Comparison of ENCODE assay signal across 14 cellular contexts in the genomic region with DNA sequence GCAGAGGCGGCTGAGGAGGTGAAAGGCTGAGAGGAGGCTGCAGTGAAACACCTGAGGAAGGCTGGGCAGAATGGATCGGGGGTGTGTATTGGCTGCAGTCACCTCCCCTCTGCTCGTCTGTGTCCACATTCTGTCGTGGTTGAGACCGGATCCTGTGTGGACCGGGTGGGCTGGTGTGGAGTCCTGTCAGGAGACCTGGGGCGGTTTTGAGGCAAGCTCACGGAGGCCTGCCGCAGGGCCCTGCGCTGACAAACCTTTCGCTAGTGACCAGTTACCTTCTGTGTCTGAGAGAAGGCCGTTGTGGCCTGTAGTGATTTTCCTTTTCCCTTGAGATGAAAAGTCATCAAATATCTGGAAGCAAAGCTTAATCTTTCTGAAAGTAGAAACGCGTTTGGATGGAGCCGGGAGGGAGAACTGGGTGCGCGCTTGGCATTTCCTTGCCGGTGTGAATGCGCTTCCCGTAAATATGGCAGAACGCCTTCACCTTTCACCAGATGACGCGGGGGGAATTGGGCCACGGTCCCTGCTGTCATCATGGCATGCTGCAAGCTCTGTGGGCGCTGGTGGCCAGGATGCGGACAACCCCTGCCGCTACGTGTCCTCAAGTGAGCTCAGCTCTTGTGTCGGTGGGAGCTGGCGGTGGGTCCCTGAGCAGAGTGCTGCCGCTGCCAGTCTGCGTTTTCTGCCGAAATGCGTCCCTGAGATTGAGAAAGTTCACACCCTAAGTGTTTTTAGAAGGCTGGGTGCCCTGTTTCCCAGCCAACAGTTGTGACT. TPM values are rescaled to one million over a fixed set of nuclear protein-coding genes. Genes with fewer than 3 reads are reported as not detected.
DNase-seq lines count a peak whose midpoint lies in the region; ATAC-seq and TF ChIP-seq lines count a peak whose summit lies in the region.
"Had no signal": no experiment of that assay in that cellular context is flagged by ENCODE, and none has a peak within 500 bp of the region (broad histone marks: within the 10 kb centered on the region; RNA-seq: fewer than 3 reads in every experiment).

No MANE protein-coding gene starts in this region.

- ATAC-seq in stimulated activated naive CD8-positive, alpha-beta T cell treated with anti-CD3 and anti-CD28 coated beads, Interleukin-15, Interleukin-2, amounts not matched to agents 100 U/mL and 50 U/mL, for 24 hours, result no peak
- no peak for ATAC-seq in activated CD8-positive, alpha-beta T cell treated with anti-CD3 and anti-CD28 coated beads, Interleukin-2, amount 10 ng/mL, durations not matched to agents 7 days and 5 days

- H3K27ac Mint-ChIP-seq in stimulated activated naive CD8-positive, alpha-beta T cell treated with anti-CD3 and anti-CD28 coated beads, Interleukin-15, Interleukin-2, amounts not matched to agents 100 ng/mL and 50 ng/mL, for 24 hours, result peak overlapping the region; percentile 97
- H3K27ac Mint-ChIP-seq in activated CD8-positive, alpha-beta T cell treated with anti-CD3 and anti-CD28 coated beads, Interleukin-2, amount 10 ng/mL, durations not matched to agents 7 days and 5 days, result peak overlapping the region; percentile 96
- H3K27ac Mint-ChIP-seq in immature natural killer cell, result peak overlapping the region; percentile 86 to 98 (median 94)
- peak overlapping the region; percentile 92 for H3K27ac Mint-ChIP-seq in type B pancreatic cell

- DNase-seq in stimulated activated naive CD8-positive, alpha-beta T cell treated with anti-CD3 and anti-CD28 coated beads, Interleukin-15, Interleukin-2, amounts not matched to agents 100 U/mL and 50 U/mL, for 24 hours, result no peak
- DNase-seq in activated CD8-positive, alpha-beta T cell treated with anti-CD3 and anti-CD28 coated beads, Interleukin-2, amount 10 ng/mL, durations not matched to agents 7 days and 5 days, result no peak
- DNase-seq in immature natural killer cell, result no peak
- no peak for DNase-seq in type B pancreatic cell (ENCODE audit: extremely low spot score, unreplicated experiment)
- DNase-seq in tibial artery, result no peak
- DNase-seq in GF-D8 (lab: John Stamatoyannopoulos, UW), result no peak
- no peak for DNase-seq in RKO (ENCODE audit: low spot score)
- DNase-seq: effector CD4-positive, alpha-beta T cell; NCI-H1105 had no signal

- peaks cover 0 to 14% (median 0%) of the 10 kb centered on the region in 3 donors for H3K36me3 ChIP-seq in tibial artery
- H3K36me3 ChIP-seq: WERI-Rb-1 had no signal

- CTCF ChIA-PET in activated CD8-positive, alpha-beta T cell treated with anti-CD3 and anti-CD28 coated beads, Interleukin-2, amount 10 ng/mL, durations not matched to agents 7 days and 5 days (lab: Charles Lee), result interaction anchor here (0.8 to 2.3 kb wide), 6 partner anchors 9 to 479 kb away, joined by 3 to 7 read pairs (median 3); no protein-coding TSS in a partner anchor

- peaks cover 90% of the 10 kb centered on the region for H3K4me1 Mint-ChIP-seq in stimulated activated naive CD8-positive, alpha-beta T cell treated with anti-CD3 and anti-CD28 coated beads, Interleukin-15, Interleukin-2, amounts not matched to agents 100 ng/mL and 50 ng/mL, for 24 hours (ENCODE audit: low read depth)
- peaks cover 84% of the 10 kb centered on the region for H3K4me1 Mint-ChIP-seq in activated CD8-positive, alpha-beta T cell treated with anti-CD3 and anti-CD28 coated beads, Interleukin-2, amount 10 ng/mL, durations not matched to agents 7 days and 5 days (ENCODE audit: low read depth)
- peaks cover 85 to 93% of the 10 kb centered on the region in 2 donors for H3K4me1 Mint-ChIP-seq in immature natural killer cell
- peaks cover 70% of the 10 kb centered on the region for H3K4me1 Mint-ChIP-seq in type B pancreatic cell (ENCODE audit: unreplicated experiment)

- no peak overlapping the region for H3K27ac ChIP-seq in tibial artery
- H3K27ac ChIP-seq: C4-2B had no signal

- peak overlapping the region; percentile 85 for H3K4me3 Mint-ChIP-seq in stimulated activated naive CD8-positive, alpha-beta T cell treated with anti-CD3 and anti-CD28 coated beads, Interleukin-15, Interleukin-2, amounts not matched to agents 100 ng/mL and 50 ng/mL, for 24 hours
- H3K4me3 Mint-ChIP-seq in activated CD8-positive, alpha-beta T cell treated with anti-CD3 and anti-CD28 coated beads, Interleukin-2, amount 10 ng/mL, durations not matched to agents 7 days and 5 days, result peak overlapping the region; percentile 78
- peak overlapping the region; percentile 69 to 82 (median 78) for H3K4me3 Mint-ChIP-seq in immature natural killer cell
- peak overlapping the region; percentile 81 for H3K4me3 Mint-ChIP-seq in type B pancreatic cell

- peaks cover 0 to 41% (median 18%) of the 10 kb centered on the region in 4 donors for H3K4me1 ChIP-seq in tibial artery

- no peaks in the 10 kb centered on the region for H3K9me3 Mint-ChIP-seq in stimulated activated naive CD8-positive, alpha-beta T cell treated with anti-CD3 and anti-CD28 coated beads, Interleukin-15, Interleukin-2, amounts not matched to agents 100 ng/mL and 50 ng/mL, for 24 hours
- H3K9me3 Mint-ChIP-seq in activated CD8-positive, alpha-beta T cell treated with anti-CD3 and anti-CD28 coated beads, Interleukin-2, amount 10 ng/mL, durations not matched to agents 7 days and 5 days (ENCODE audit: insufficient read depth), result no peaks in the 10 kb centered on the region
- no peaks in the 10 kb centered on the region for H3K9me3 Mint-ChIP-seq in immature natural killer cell
- H3K9me3 Mint-ChIP-seq in type B pancreatic cell, result no peaks in the 10 kb centered on the region

- H3K27me3 Mint-ChIP-seq in stimulated activated naive CD8-positive, alpha-beta T cell treated with anti-CD3 and anti-CD28 coated beads, Interleukin-15, Interleukin-2, amounts not matched to agents 100 ng/mL and 50 ng/mL, for 24 hours, result no peaks in the 10 kb centered on the region
- H3K27me3 Mint-ChIP-seq in activated CD8-positive, alpha-beta T cell treated with anti-CD3 and anti-CD28 coated beads, Interleukin-2, amount 10 ng/mL, durations not matched to agents 7 days and 5 days (ENCODE audit: low read depth), result no peaks in the 10 kb centered on the region
- H3K27me3 Mint-ChIP-seq in immature natural killer cell (ENCODE audit: low read depth in 3 of 3) (peaks cover 0 to 10% (median 7%) of the 10 kb centered on the region in 3 donors), type B pancreatic cell (no peaks in the 10 kb centered on the region)

- H3K4me3 ChIP-seq in tibial artery, result no peak overlapping the region

- POLR2A ChIA-PET in activated CD8-positive, alpha-beta T cell treated with anti-CD3 and anti-CD28 coated beads, Interleukin-2, amount 10 ng/mL, durations not matched to agents 7 days and 5 days (lab: Charles Lee), result interaction anchor here (0.9 to 1.7 kb wide), 6 partner anchors 9 to 473 kb away, joined by 3 to 7 read pairs (median 6); no protein-coding TSS in a partner anchor

- H3K36me3 Mint-ChIP-seq in stimulated activated naive CD8-positive, alpha-beta T cell treated with anti-CD3 and anti-CD28 coated beads, Interleukin-15, Interleukin-2, amounts not matched to agents 100 ng/mL and 50 ng/mL, for 24 hours (ENCODE audit: low read depth), result peaks cover 48% of the 10 kb centered on the region
- H3K36me3 Mint-ChIP-seq in activated CD8-positive, alpha-beta T cell treated with anti-CD3 and anti-CD28 coated beads, Interleukin-2, amount 10 ng/mL, durations not matched to agents 7 days and 5 days (ENCODE audit: low read depth), result peaks cover 53% of the 10 kb centered on the region
- peaks cover 0 to 14% (median 7%) of the 10 kb centered on the region in 3 donors for H3K36me3 Mint-ChIP-seq in immature natural killer cell
- peaks cover 20% of the 10 kb centered on the region for H3K36me3 Mint-ChIP-seq in type B pancreatic cell

- H3K27me3 ChIP-seq in tibial artery, result no peaks in the 10 kb centered on the region

- H3K9me3 ChIP-seq in tibial artery, result no peaks in the 10 kb centered on the region

- intact Hi-C loops in tibial artery (cut with DNase I; ENCODE audit: low total_unique reads), result loop anchor here (5.0 kb wide), 1 partner anchor 615 kb away; a partner anchor contains a TSS

- TF ChIP-seq CTCF in type B pancreatic cell (conservative IDR thresholded peaks at IDR 0.05) (no peak), tibial artery (IDR thresholded peaks at IDR 0.05) (no peak)

RNA-seq across cellular contexts. Expression of a gene that starts 6.2 kb away (rescaled TPM):
- 10 to 100 TPM; 34.1 to 39.8 TPM for total RNA-seq in activated CD8-positive, alpha-beta T cell treated with anti-CD3 and anti-CD28 coated beads, Interleukin-2, amount 10 ng/mL, durations not matched to agents 7 days and 5 days
- 10 to 100 TPM in 2 of 3 donors, 1 to 10 TPM in 1; 6.3 to 19.4 (median 10.2) TPM for polyA plus RNA-seq in immature natural killer cell
- total RNA-seq in type B pancreatic cell (ENCODE audit: low replicate concordance), result 28.3 and 36.9 TPM in 2 replicates

RNA-seq across cellular contexts. Expression of a gene that starts 21.2 kb away (rescaled TPM):
- not detected for total RNA-seq in activated CD8-positive, alpha-beta T cell treated with anti-CD3 and anti-CD28 coated beads, Interleukin-2, amount 10 ng/mL, durations not matched to agents 7 days and 5 days
- not detected for polyA plus RNA-seq in immature natural killer cell
- 0.70 TPM in 1 of 2 replicates, not detected in the other for total RNA-seq in type B pancreatic cell (ENCODE audit: low replicate concordance)
- total RNA-seq: Right ventricle myocardium superior had no signal
- polyA plus RNA-seq: adipose tissue had no signal
